In genomic region chr6:163083141-163083540, GRCh38 we compare ENCODE assay signal across 24 cellular contexts.
"Had no signal": no experiment of that assay in that cellular context is flagged by ENCODE, and none has a peak within 500 bp of the region (broad histone marks: within the 10 kb centered on the region; RNA-seq: fewer than 3 reads in every experiment).

No MANE protein-coding gene starts in this region.

- H3K9me3 ChIP-seq: MG63 had no signal

- H3K9me3 Mint-ChIP-seq: activated naive CD4-positive, alpha-beta T cell treated with anti-CD3 and anti-CD28 coated beads, Interleukin-2, amount 10 ng/mL, durations not matched to agents 7 days and 5 days; activated naive CD8-positive, alpha-beta T cell treated with anti-CD3 and anti-CD28 coated beads for 36 hours; activated T-cell treated with anti-CD3 and anti-CD28 coated beads, Interleukin-2, amount 50 U/mL, for 4 hours had no signal

- H3K36me3 Mint-ChIP-seq: activated CD4-positive, alpha-beta memory T cell treated with anti-CD3 and anti-CD28 coated beads for 36 hours; activated naive CD4-positive, alpha-beta T cell treated with anti-CD3 and anti-CD28 coated beads, Interleukin-2, amount 10 ng/mL, durations not matched to agents 7 days and 5 days; activated naive CD8-positive, alpha-beta T cell treated with anti-CD3 and anti-CD28 coated beads for 36 hours; T-cell had no signal

- H3K4me3 Mint-ChIP-seq: activated CD4-positive, alpha-beta memory T cell treated with anti-CD3 and anti-CD28 coated beads for 36 hours; activated CD4-positive, alpha-beta T cell treated with anti-CD3 and anti-CD28 coated beads, Interleukin-2, amount 10 ng/mL, durations not matched to agents 7 days and 5 days; activated naive CD4-positive, alpha-beta T cell treated with anti-CD3 and anti-CD28 coated beads, Interleukin-2, amount 10 ng/mL, durations not matched to agents 7 days and 5 days; activated naive CD8-positive, alpha-beta T cell treated with anti-CD3 and anti-CD28 coated beads for 36 hours; activated T-cell treated with anti-CD3 and anti-CD28 coated beads, Interleukin-2, amount 50 U/mL, for 4 hours; T-cell had no signal

- H3K27ac ChIP-seq: brain microvascular endothelial cell, PC-9 had no signal

- H3K27me3 ChIP-seq: brain microvascular endothelial cell, MG63 had no signal

- H3K36me3 ChIP-seq: brain microvascular endothelial cell, MG63 had no signal

- DNase-seq: activated CD4-positive, alpha-beta memory T cell treated with anti-CD3 and anti-CD28 coated beads for 36 hours; activated CD4-positive, alpha-beta T cell treated with anti-CD3 and anti-CD28 coated beads, Interleukin-2, amount 10 ng/mL, durations not matched to agents 7 days and 5 days; activated CD4-positive, CD25-positive, alpha-beta regulatory T cell; activated CD8-positive, alpha-beta memory T cell treated with anti-CD3 and anti-CD28 coated beads for 24 hours; activated gamma-delta T cell; activated naive CD4-positive, alpha-beta T cell treated with anti-CD3 and anti-CD28 coated beads, Interleukin-2, amount 10 ng/mL, durations not matched to agents 7 days and 5 days; activated naive CD8-positive, alpha-beta T cell treated with anti-CD3 and anti-CD28 coated beads for 36 hours; activated T-cell treated with anti-CD3 and anti-CD28 coated beads, Interleukin-2, amount 50 U/mL, for 4 hours; brain microvascular endothelial cell; MG63; MV-4-11; NCI-H1092 treated with DMSO at 0.1 percent for 48 hours; NCI-H1417 treated with DMSO at 0.1 percent for 48 hours; NCI-H1694; NCI-H2029; NCI-H2107; NCI-H345; NCI-H510A treated with DMSO at 0.1 percent for 48 hours; NCI-H69; PC-9; SIG-M5; T-cell; T-helper 2 cell; T1000 had no signal

- H3K4me2 ChIP-seq: PC-9 had no signal

- H3K27ac Mint-ChIP-seq: activated CD4-positive, alpha-beta memory T cell treated with anti-CD3 and anti-CD28 coated beads for 36 hours; activated CD4-positive, alpha-beta T cell treated with anti-CD3 and anti-CD28 coated beads, Interleukin-2, amount 10 ng/mL, durations not matched to agents 7 days and 5 days; activated naive CD4-positive, alpha-beta T cell treated with anti-CD3 and anti-CD28 coated beads, Interleukin-2, amount 10 ng/mL, durations not matched to agents 7 days and 5 days; activated naive CD8-positive, alpha-beta T cell treated with anti-CD3 and anti-CD28 coated beads for 36 hours; T-cell had no signal

- H2AFZ ChIP-seq: PC-9 had no signal

- H3K4me1 Mint-ChIP-seq: activated CD4-positive, alpha-beta T cell treated with anti-CD3 and anti-CD28 coated beads, Interleukin-2, amount 10 ng/mL, durations not matched to agents 7 days and 5 days; activated naive CD4-positive, alpha-beta T cell treated with anti-CD3 and anti-CD28 coated beads, Interleukin-2, amount 10 ng/mL, durations not matched to agents 7 days and 5 days; activated naive CD8-positive, alpha-beta T cell treated with anti-CD3 and anti-CD28 coated beads for 36 hours; T-cell had no signal

- H3K4me3 ChIP-seq: MG63, PC-9 had no signal

- H3K27me3 Mint-ChIP-seq: activated CD4-positive, alpha-beta memory T cell treated with anti-CD3 and anti-CD28 coated beads for 36 hours; activated CD4-positive, alpha-beta T cell treated with anti-CD3 and anti-CD28 coated beads, Interleukin-2, amount 10 ng/mL, durations not matched to agents 7 days and 5 days; activated naive CD4-positive, alpha-beta T cell treated with anti-CD3 and anti-CD28 coated beads, Interleukin-2, amount 10 ng/mL, durations not matched to agents 7 days and 5 days; T-cell had no signal
